Comparison of ENCODE assay signal across 9 cellular contexts in genomic region chr18:58761241-58761969, GRCh38.
DNase-seq lines count a peak whose midpoint lies in the region; ATAC-seq lines count a peak whose summit lies in the region.
"Had no signal": no experiment of that assay in that cellular context is flagged by ENCODE, and none has a peak within 500 bp of the region (broad histone marks: within the 10 kb centered on the region; RNA-seq: fewer than 3 reads in every experiment).

No MANE protein-coding gene starts in this region.

- ATAC-seq in HG02938 (IDR thresholded peaks at IDR 0.05; ENCODE audit: unreplicated experiment) = peak; percentile 60
- ATAC-seq in T-helper 17 cell = no peak
- peak; percentile 87 to 88 for ATAC-seq in stimulated activated naive B cell treated with anti-CD40 and anti-IgM and Interleukin-4, amounts not matched to agents 10 μg/mL and 1 μg/mL and 100 μg/mL, for 72 hours (replicated peaks)
- ATAC-seq in GM19023 (IDR thresholded peaks at IDR 0.05; ENCODE audit: unreplicated experiment) = no peak
- ATAC-seq: K562 had no signal

- no peak overlapping the region for H3K27ac Mint-ChIP-seq in activated CD4-positive, alpha-beta T cell treated with anti-CD3 and anti-CD28 coated beads, Interleukin-2, amount 10 ng/mL, durations not matched to agents 24 days and 14 days
- H3K27ac Mint-ChIP-seq in T-helper 17 cell = no peak overlapping the region
- peak overlapping the region; percentile 47 for H3K27ac Mint-ChIP-seq in stimulated activated naive B cell treated with anti-CD40 and anti-IgM and Interleukin-4, amounts not matched to agents 10 μg/mL and 1 μg/mL and 100 μg/mL, for 72 hours

- peak; percentile 48 for DNase-seq in activated CD4-positive, alpha-beta T cell treated with anti-CD3 and anti-CD28 coated beads, Interleukin-2, amount 10 ng/mL, durations not matched to agents 24 days and 14 days
- no peak for DNase-seq in activated CD4-positive, alpha-beta T cell treated with anti-CD3 and anti-CD28 coated beads, Interleukin-2, amount 50 U/mL, for 1 hour
- no peak for DNase-seq in T-helper 17 cell
- DNase-seq in stimulated activated naive B cell treated with anti-CD40 and anti-IgM and Interleukin-4, amounts not matched to agents 10 μg/mL and 1 μg/mL and 100 μg/mL, for 72 hours = no peak
- DNase-seq in activated naive CD4-positive, alpha-beta T cell (lab: John Stamatoyannopoulos, UW) = no peak
- no peak for DNase-seq in substantia nigra (lab: John Stamatoyannopoulos, UW)

- H3K4me1 Mint-ChIP-seq in activated CD4-positive, alpha-beta T cell treated with anti-CD3 and anti-CD28 coated beads, Interleukin-2, amount 10 ng/mL, durations not matched to agents 24 days and 14 days = peaks cover 13% of the 10 kb centered on the region
- H3K4me1 Mint-ChIP-seq in T-helper 17 cell = peaks cover 30% of the 10 kb centered on the region
- H3K4me1 Mint-ChIP-seq in stimulated activated naive B cell treated with anti-CD40 and anti-IgM and Interleukin-4, amounts not matched to agents 10 μg/mL and 1 μg/mL and 100 μg/mL, for 72 hours = peaks cover 34 to 37% of the 10 kb centered on the region in 2 donors

- peaks cover 26% of the 10 kb centered on the region for H3K27me3 Mint-ChIP-seq in activated CD4-positive, alpha-beta T cell treated with anti-CD3 and anti-CD28 coated beads, Interleukin-2, amount 10 ng/mL, durations not matched to agents 24 days and 14 days
- H3K27me3 Mint-ChIP-seq in T-helper 17 cell = peaks cover 23% of the 10 kb centered on the region
- peaks cover 17% of the 10 kb centered on the region in 2 donors for H3K27me3 Mint-ChIP-seq in stimulated activated naive B cell treated with anti-CD40 and anti-IgM and Interleukin-4, amounts not matched to agents 10 μg/mL and 1 μg/mL and 100 μg/mL, for 72 hours

- H3K9me3 ChIP-seq in T-helper 17 cell (ENCODE audit: control insufficient read depth, low read length, poor library complexity, severe bottlenecking) = no peaks in the 10 kb centered on the region

- H3K9me3 Mint-ChIP-seq in activated CD4-positive, alpha-beta T cell treated with anti-CD3 and anti-CD28 coated beads, Interleukin-2, amount 10 ng/mL, durations not matched to agents 24 days and 14 days = no peaks in the 10 kb centered on the region
- no peaks in the 10 kb centered on the region for H3K9me3 Mint-ChIP-seq in stimulated activated naive B cell treated with anti-CD40 and anti-IgM and Interleukin-4, amounts not matched to agents 10 μg/mL and 1 μg/mL and 100 μg/mL, for 72 hours

- H3K27ac ChIP-seq in substantia nigra (ENCODE audit: low read depth, low read length, poor library complexity, severe bottlenecking) = no peak overlapping the region

- intact Hi-C loops in activated CD4-positive, alpha-beta T cell treated with anti-CD3 and anti-CD28 coated beads, Interleukin-2, amount 10 ng/mL, durations not matched to agents 24 days and 14 days (cut with micrococcal nuclease) = loop anchor here (5.0 kb wide), 2 partner anchors 89 to 144 kb away; partner anchors contain the start of gene MALT1

- H3K4me3 Mint-ChIP-seq in activated CD4-positive, alpha-beta T cell treated with anti-CD3 and anti-CD28 coated beads, Interleukin-2, amount 10 ng/mL, durations not matched to agents 24 days and 14 days = no peak overlapping the region
- peak overlapping the region; percentile 49 for H3K4me3 Mint-ChIP-seq in T-helper 17 cell
- H3K4me3 Mint-ChIP-seq in stimulated activated naive B cell treated with anti-CD40 and anti-IgM and Interleukin-4, amounts not matched to agents 10 μg/mL and 1 μg/mL and 100 μg/mL, for 72 hours = peak overlapping the region in 1 of 2 donors; percentile 19

- H3K36me3 Mint-ChIP-seq in activated CD4-positive, alpha-beta T cell treated with anti-CD3 and anti-CD28 coated beads, Interleukin-2, amount 10 ng/mL, durations not matched to agents 24 days and 14 days (ENCODE audit: low read depth) = no peaks in the 10 kb centered on the region
- peaks cover 3% of the 10 kb centered on the region for H3K36me3 Mint-ChIP-seq in T-helper 17 cell (ENCODE audit: low read depth)
- H3K36me3 Mint-ChIP-seq in stimulated activated naive B cell treated with anti-CD40 and anti-IgM and Interleukin-4, amounts not matched to agents 10 μg/mL and 1 μg/mL and 100 μg/mL, for 72 hours = no peaks in the 10 kb centered on the region

Comparison
In these comparisons a context has a peak if more than half of its experiments do, and no peak if none do; other contexts are left out.
1. ATAC-seq: peak in HG02938 (single experiment) and stimulated activated naive B cell treated with anti-CD40 and anti-IgM and Interleukin-4, amounts not matched to agents 10 μg/mL and 1 μg/mL and 100 μg/mL, for 72 hours (2 of 2); none in T-helper 17 cell (single experiment) and GM19023 (single experiment).